ENCODE assay signal across 1 cellular context in genomic region chr12:112381421-112381897, GRCh38.
A peak's percentile ranks its signal among the peaks of the same experiment; 100 is the strongest.
TF ChIP-seq lines count a peak whose summit lies in the region.

No MANE protein-coding gene starts in this region.

TF ChIP-seq in K562, 482 proteins besides CTCF, POLR2A, EP300 and RAD21:
- TF ChIP-seq VEZF1 (CRISPR knock-in tag; IDR thresholded peaks at IDR 0.05): peak; percentile 40
- TF ChIP-seq GABPB1 (CRISPR knock-in tag; IDR thresholded peaks at IDR 0.05): 0 out of 2 replicates have a peak, but pooled peaks have one; percentile 16
- TF ChIP-seq PCBP1 (IDR thresholded peaks at IDR 0.05; ENCODE audit: low read depth, low read length, poor library complexity, severe bottlenecking): no peak
- TF ChIP-seq HDAC3 (IDR thresholded peaks at IDR 0.05; ENCODE audit: borderline replicate concordance, partially characterized antibody): no peak
- TF ChIP-seq DLX4 (CRISPR knock-in tag; IDR thresholded peaks at IDR 0.05): no peak
- no peak for TF ChIP-seq BDP1 (IDR thresholded peaks at IDR 0.05; ENCODE audit: insufficient read depth, insufficient read length)
- peak; percentile 9 for TF ChIP-seq HNRNPK (IDR thresholded peaks at IDR 0.05; ENCODE audit: low read depth, low read length, poor library complexity, severe bottlenecking)
- no peak for TF ChIP-seq CGGBP1 (CRISPR knock-in tag; IDR thresholded peaks at IDR 0.05)
- no peak for TF ChIP-seq JUNB (CRISPR knock-in tag; conservative IDR thresholded peaks at IDR 0.05)
- TF ChIP-seq SP1 (CRISPR knock-in tag; IDR thresholded peaks at IDR 0.05): 0 out of 2 replicates have a peak, but pooled peaks have one; percentile 7
- TF ChIP-seq YY1 (IDR thresholded peaks at IDR 0.05; ENCODE audit: borderline replicate concordance in 1 of 3, control insufficient read depth in 1 of 3, extremely low read depth in 1 of 3, insufficient read depth in 3 of 3, insufficient read length in 1 of 3, insufficient replicate concordance in 2 of 3, low read depth in 1 of 3, low read length in 2 of 3): no peak
- 0 out of 4 replicates have a peak, but pooled peaks of 1 of the 2 experiments have one; percentile 31 for TF ChIP-seq UBTF (IDR thresholded peaks at IDR 0.05; ENCODE audit: borderline replicate concordance in 1 of 2, low read depth in 2 of 2, low read length in 2 of 2)
- no peak for TF ChIP-seq ZFP1 (CRISPR knock-in tag; IDR thresholded peaks at IDR 0.05)
- TF ChIP-seq KDM1A (IDR thresholded peaks at IDR 0.05): peak in 1 of 2 experiments; percentile 57; a peak in 1 of 4 replicates
- TF ChIP-seq E2F6 (IDR thresholded peaks at IDR 0.05; ENCODE audit: borderline replicate concordance in 1 of 2, extremely low read depth in 1 of 2, insufficient read depth in 1 of 2, insufficient read length in 1 of 2, low read depth in 1 of 2, low read length in 1 of 2, poor library complexity in 1 of 2, severe bottlenecking in 1 of 2): peak in 1 of 2 experiments; percentile 66
- TF ChIP-seq TFAP4 (CRISPR knock-in tag; IDR thresholded peaks at IDR 0.05; ENCODE audit: borderline replicate concordance): peak; percentile 29; the same call in 1 of the 2 replicates
- TF ChIP-seq RUNX1 (IDR thresholded peaks at IDR 0.05; ENCODE audit: low read depth): 0 out of 2 replicates have a peak, but pooled peaks have one; percentile 24
- no peak for TF ChIP-seq ATF6 (CRISPR knock-in tag; IDR thresholded peaks at IDR 0.05)
- TF ChIP-seq HDAC1 (IDR thresholded peaks at IDR 0.05): 0 out of 4 replicates have a peak, but pooled peaks of 1 of the 2 experiments have one; percentile 8
- TF ChIP-seq NCOA4 (IDR thresholded peaks at IDR 0.05; ENCODE audit: partially characterized antibody): peak; percentile 16
- TF ChIP-seq KAT7 (CRISPR knock-in tag; IDR thresholded peaks at IDR 0.05; ENCODE audit: borderline replicate concordance): no peak; the same call in 1 of the 2 replicates
- no peak for TF ChIP-seq FOXJ2 (tag; IDR thresholded peaks at IDR 0.05)
- peak; percentile 53; the same call in 1 of the 2 replicates for TF ChIP-seq ZBTB7A (IDR thresholded peaks at IDR 0.05; ENCODE audit: borderline replicate concordance, control insufficient read depth, low read depth, low read length)
- peak; percentile 23 for TF ChIP-seq ARHGAP35 (IDR thresholded peaks at IDR 0.05; ENCODE audit: partially characterized antibody)
- TF ChIP-seq RBM25 (IDR thresholded peaks at IDR 0.05; ENCODE audit: low read depth, low read length, severe bottlenecking): peak; percentile 13
TF ChIP-seq in K562: peak in this region for 14.
